1 cellular context compared by ENCODE assay signal in genomic region chr10:22681301-22681700, GRCh38.
TF ChIP-seq lines count a peak whose summit lies in the region.

No MANE protein-coding gene starts in this region.

TF ChIP-seq in HepG2, 621 proteins besides CTCF, POLR2A, EP300 and RAD21:
- TF ChIP-seq NFRKB (IDR thresholded peaks at IDR 0.05) (no peak), ZNF562 (CRISPR knock-in tag; IDR thresholded peaks at IDR 0.05; ENCODE audit: borderline replicate concordance) (no peak), HHEX (CRISPR knock-in tag; IDR thresholded peaks at IDR 0.05) (no peak), RFXAP (CRISPR knock-in tag; IDR thresholded peaks at IDR 0.05; ENCODE audit: borderline replicate concordance) (no peak), TAF15 (IDR thresholded peaks at IDR 0.05; ENCODE audit: low read depth, low read length, poor library complexity, severe bottlenecking) (no peak), GATA4 (IDR thresholded peaks at IDR 0.05; ENCODE audit: borderline replicate concordance, low read depth) (no peak), AKNA (CRISPR knock-in tag; IDR thresholded peaks at IDR 0.05; ENCODE audit: borderline replicate concordance) (no peak), ZFP37 (CRISPR knock-in tag; IDR thresholded peaks at IDR 0.05; ENCODE audit: borderline replicate concordance) (no peak)
